Comparison of ENCODE assay signal across 3 cellular contexts in genomic region chr2:113511859-113512258, GRCh38. TPM values are rescaled to one million over a fixed set of nuclear protein-coding genes. Genes with fewer than 3 reads are reported as not detected.
"Had no signal": no experiment of that assay in that cellular context is flagged by ENCODE, and none has a peak within 500 bp of the region (broad histone marks: within the 10 kb centered on the region; RNA-seq: fewer than 3 reads in every experiment).

No MANE protein-coding gene starts in this region.

RNA-seq across cellular contexts. Expression of gene FOXD4L1, which starts 13.4 kb away (rescaled TPM):
- total RNA-seq: Right ventricle myocardium superior, SJSA1 had no signal
- polyA plus RNA-seq: IgD-negative memory B cell had no signal
